11 cellular contexts compared by ENCODE assay signal in the genomic region with DNA sequence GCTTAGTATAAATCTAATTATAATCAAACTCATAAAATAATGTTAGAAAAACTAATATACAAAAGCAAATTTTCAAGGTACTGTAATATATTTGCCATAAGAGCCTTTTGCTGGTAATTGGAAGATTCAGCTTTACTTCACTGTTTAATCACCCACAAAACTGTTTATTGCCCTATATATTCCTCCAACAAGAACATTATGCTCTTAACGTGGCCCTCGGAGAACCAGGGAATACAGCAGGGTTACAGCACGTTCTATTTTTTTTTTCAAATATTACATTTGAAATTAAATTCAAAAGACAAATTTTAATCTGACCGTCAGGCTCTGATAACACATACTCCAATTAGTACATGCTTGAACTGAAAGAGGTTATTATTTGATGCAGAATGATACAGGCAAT.
"Had no signal": no experiment of that assay in that cellular context is flagged by ENCODE, and none has a peak within 500 bp of the region (broad histone marks: within the 10 kb centered on the region; RNA-seq: fewer than 3 reads in every experiment).

No MANE protein-coding gene starts in this region.

- DNase-seq: GM23248, GOT3, H7, H9, HCEC 1CT, HFFc6 had no signal

- ATAC-seq: GM23338, HCT116 had no signal

- H3K27ac ChIP-seq: GM23248 had no signal

- H3K4me3 ChIP-seq: GM23248, GM23338, HAP-1 had no signal

- FAIRE-seq: H1, H54 had no signal
